10 cellular contexts compared by ENCODE assay signal in the genomic region with DNA sequence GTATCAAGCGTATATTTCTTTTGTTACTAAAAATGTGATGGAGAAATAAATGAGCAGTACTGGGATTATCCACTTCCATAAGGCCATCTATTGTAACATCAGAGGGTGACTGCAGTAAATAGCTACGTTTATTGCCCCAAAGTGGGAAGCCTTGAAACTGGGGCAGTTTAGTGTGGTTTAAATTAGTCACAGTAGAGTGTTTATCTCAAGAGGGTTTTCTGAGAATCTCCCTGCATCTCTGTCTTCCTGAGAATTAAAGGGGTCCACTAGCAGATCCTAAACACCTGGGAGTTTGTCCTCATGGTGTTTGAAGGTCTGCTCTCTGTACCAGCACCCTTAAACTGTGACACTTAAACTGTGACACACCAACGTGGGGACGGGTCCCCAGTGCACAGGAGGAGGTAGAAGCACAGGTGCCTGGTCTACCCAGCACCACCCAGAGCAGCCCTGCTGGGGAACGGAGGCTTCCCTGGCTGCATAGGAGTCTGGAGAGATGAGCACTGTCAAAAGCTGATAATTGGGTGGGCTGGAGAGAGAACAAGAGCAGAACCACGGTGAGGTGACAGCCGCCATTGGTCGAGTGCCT. TPM values are rescaled to one million over a fixed set of nuclear protein-coding genes. Genes with fewer than 3 reads are reported as not detected.
A peak's percentile ranks its signal among the peaks of the same experiment; 100 is the strongest.
DNase-seq lines count a peak whose midpoint lies in the region; ATAC-seq lines count a peak whose summit lies in the region.
"Had no signal": no experiment of that assay in that cellular context is flagged by ENCODE, and none has a peak within 500 bp of the region (broad histone marks: within the 10 kb centered on the region; RNA-seq: fewer than 3 reads in every experiment).

No MANE protein-coding gene starts in this region.

- H3K4me3 Mint-ChIP-seq in activated CD4-positive, alpha-beta T cell treated with anti-CD3 and anti-CD28 coated beads for 36 hours = peak overlapping the region; percentile 51
- H3K4me3 Mint-ChIP-seq in activated CD8-positive, alpha-beta T cell treated with anti-CD3 and anti-CD28 coated beads, Interleukin-2, amount 10 ng/mL, durations not matched to agents 7 days and 5 days = peak overlapping the region; percentile 66
- peak overlapping the region in 4 of 5 donors; percentile 27 to 46 (median 34) for H3K4me3 Mint-ChIP-seq in immature natural killer cell

- DNase-seq in activated CD4-positive, alpha-beta T cell treated with anti-CD3 and anti-CD28 coated beads for 36 hours = peak; percentile 45
- DNase-seq in activated CD4-positive, alpha-beta T cell treated with anti-CD3 and anti-CD28 coated beads for 4 hours = no peak
- peak; percentile 34 for DNase-seq in activated CD8-positive, alpha-beta T cell treated with anti-CD3 and anti-CD28 coated beads, Interleukin-2, amount 10 ng/mL, durations not matched to agents 7 days and 5 days
- DNase-seq in immature natural killer cell (no peak), SW480 (ENCODE audit: low spot score) (no peak), NCI-H226 (no peak), HT-29 (ENCODE audit: low spot score) (no peak)
- no peak for DNase-seq in stimulated activated naive CD8-positive, alpha-beta T cell treated with anti-CD3 and anti-CD28 coated beads, Interleukin-15, Interleukin-2, amounts not matched to agents 100 U/mL and 50 U/mL, for 24 hours
- DNase-seq: amniotic stem cell, upper lobe of right lung had no signal

- peaks cover 32% of the 10 kb centered on the region for H3K36me3 Mint-ChIP-seq in activated CD4-positive, alpha-beta T cell treated with anti-CD3 and anti-CD28 coated beads for 36 hours (ENCODE audit: low read depth)
- peaks cover 63% of the 10 kb centered on the region for H3K36me3 Mint-ChIP-seq in activated CD8-positive, alpha-beta T cell treated with anti-CD3 and anti-CD28 coated beads, Interleukin-2, amount 10 ng/mL, durations not matched to agents 7 days and 5 days (ENCODE audit: low read depth)
- no peaks in the 10 kb centered on the region for H3K36me3 Mint-ChIP-seq in immature natural killer cell

- H3K9me3 Mint-ChIP-seq in activated CD4-positive, alpha-beta T cell treated with anti-CD3 and anti-CD28 coated beads for 36 hours (ENCODE audit: low read depth) = no peaks in the 10 kb centered on the region
- H3K9me3 Mint-ChIP-seq in activated CD8-positive, alpha-beta T cell treated with anti-CD3 and anti-CD28 coated beads, Interleukin-2, amount 10 ng/mL, durations not matched to agents 7 days and 5 days (ENCODE audit: insufficient read depth) = no peaks in the 10 kb centered on the region
- H3K9me3 Mint-ChIP-seq in immature natural killer cell = no peaks in the 10 kb centered on the region

- CTCF ChIA-PET in activated CD4-positive, alpha-beta T cell treated with anti-CD3 and anti-CD28 coated beads for 36 hours (lab: Charles Lee) = interaction anchor here (1.1 to 4.2 kb wide), 5 partner anchors 9 to 82 kb away, joined by 3 to 19 read pairs (median 6); no protein-coding TSS in a partner anchor
- CTCF ChIA-PET in activated CD8-positive, alpha-beta T cell treated with anti-CD3 and anti-CD28 coated beads, Interleukin-2, amount 10 ng/mL, durations not matched to agents 7 days and 5 days (lab: Charles Lee) = interaction anchor here (1.1 to 4.9 kb wide), 9 partner anchors 8 to 81 kb away, joined by 3 to 23 read pairs (median 12); no protein-coding TSS in a partner anchor

- no peaks in the 10 kb centered on the region for H3K27me3 Mint-ChIP-seq in activated CD4-positive, alpha-beta T cell treated with anti-CD3 and anti-CD28 coated beads for 36 hours
- no peaks in the 10 kb centered on the region for H3K27me3 Mint-ChIP-seq in activated CD8-positive, alpha-beta T cell treated with anti-CD3 and anti-CD28 coated beads, Interleukin-2, amount 10 ng/mL, durations not matched to agents 7 days and 5 days (ENCODE audit: low read depth)
- H3K27me3 Mint-ChIP-seq in immature natural killer cell (ENCODE audit: low read depth in 3 of 3) = peaks cover 0 to 4% (median 2%) of the 10 kb centered on the region in 3 donors

- peak overlapping the region; percentile 89 for H3K27ac Mint-ChIP-seq in activated CD4-positive, alpha-beta T cell treated with anti-CD3 and anti-CD28 coated beads for 36 hours
- peak overlapping the region; percentile 86 for H3K27ac Mint-ChIP-seq in activated CD8-positive, alpha-beta T cell treated with anti-CD3 and anti-CD28 coated beads, Interleukin-2, amount 10 ng/mL, durations not matched to agents 7 days and 5 days
- H3K27ac Mint-ChIP-seq in immature natural killer cell = peak overlapping the region; percentile 51 to 76 (median 64)

- peaks cover 90% of the 10 kb centered on the region for H3K4me1 Mint-ChIP-seq in activated CD4-positive, alpha-beta T cell treated with anti-CD3 and anti-CD28 coated beads for 36 hours
- H3K4me1 Mint-ChIP-seq in activated CD8-positive, alpha-beta T cell treated with anti-CD3 and anti-CD28 coated beads, Interleukin-2, amount 10 ng/mL, durations not matched to agents 7 days and 5 days (ENCODE audit: low read depth) = peaks cover 87% of the 10 kb centered on the region
- H3K4me1 Mint-ChIP-seq in immature natural killer cell = peaks cover 92 to 94% of the 10 kb centered on the region in 2 donors

- intact Hi-C loops in activated CD4-positive, alpha-beta T cell treated with anti-CD3 and anti-CD28 coated beads for 36 hours (cut with DNase I, micrococcal nuclease) = loop anchor here (1.0 to 2.0 kb wide), 3 partner anchors 16 to 24 kb away; a partner anchor contains a TSS

- POLR2A ChIA-PET in activated CD4-positive, alpha-beta T cell treated with anti-CD3 and anti-CD28 coated beads for 36 hours (lab: Charles Lee) = interaction anchor here (0.6 to 1.5 kb wide), 6 partner anchors 10 to 45 kb away, joined by 3 to 7 read pairs (median 4); no protein-coding TSS in a partner anchor
- POLR2A ChIA-PET in activated CD8-positive, alpha-beta T cell treated with anti-CD3 and anti-CD28 coated beads, Interleukin-2, amount 10 ng/mL, durations not matched to agents 7 days and 5 days (lab: Charles Lee) = interaction anchor here (0.8 to 4.8 kb wide), 7 partner anchors 9 to 46 kb away, joined by 3 to 20 read pairs (median 3); no protein-coding TSS in a partner anchor

- peak; percentile 55 for ATAC-seq in activated CD4-positive, alpha-beta T cell treated with anti-CD3 and anti-CD28 coated beads for 36 hours
- ATAC-seq in activated CD8-positive, alpha-beta T cell treated with anti-CD3 and anti-CD28 coated beads, Interleukin-2, amount 10 ng/mL, durations not matched to agents 7 days and 5 days = peak; percentile 53
- peak; percentile 65 for ATAC-seq in stimulated activated naive CD8-positive, alpha-beta T cell treated with anti-CD3 and anti-CD28 coated beads, Interleukin-15, Interleukin-2, amounts not matched to agents 100 U/mL and 50 U/mL, for 24 hours

RNA-seq across cellular contexts. Expression of a gene that starts 25.2 kb away (rescaled TPM):
- 100 to 1,000 TPM; 151 to 184 TPM for total RNA-seq in activated CD4-positive, alpha-beta T cell treated with anti-CD3 and anti-CD28 coated beads for 36 hours
- total RNA-seq in activated CD8-positive, alpha-beta T cell treated with anti-CD3 and anti-CD28 coated beads, Interleukin-2, amount 10 ng/mL, durations not matched to agents 7 days and 5 days = 100 to 1,000 TPM; 215 to 216 TPM
- 10 to 100 TPM in 1 of 3 donors, 1 to 10 TPM in 2; 2.0 to 48.1 (median 9.6) TPM for polyA plus RNA-seq in immature natural killer cell
- total RNA-seq in HT-29 (2014; rRNA removed; shearing (Covaris generic)) = 96.5 and 106 TPM in 2 replicates

Comparison
In these comparisons a context has a peak if more than half of its experiments do, and no peak if none do; other contexts are left out.
1. DNase-seq: peak in activated CD4-positive, alpha-beta T cell treated with anti-CD3 and anti-CD28 coated beads for 36 hours (single experiment) and activated CD8-positive, alpha-beta T cell treated with anti-CD3 and anti-CD28 coated beads, Interleukin-2, amount 10 ng/mL, durations not matched to agents 7 days and 5 days (single experiment); none in activated CD4-positive, alpha-beta T cell treated with anti-CD3 and anti-CD28 coated beads for 4 hours (0 of 2), immature natural killer cell (0 of 3), stimulated activated naive CD8-positive, alpha-beta T cell treated with anti-CD3 and anti-CD28 coated beads, Interleukin-15, Interleukin-2, amounts not matched to agents 100 U/mL and 50 U/mL, for 24 hours (single experiment), SW480 (single experiment), NCI-H226 (single experiment) and HT-29 (single experiment).
2. Peak in every context shown above with its lines, with median percentiles within 50 percentile points of each other: ATAC-seq, H3K27ac Mint-ChIP-seq and H3K4me3 Mint-ChIP-seq.